Comparison of ENCODE assay signal across 15 cellular contexts in the genomic region with DNA sequence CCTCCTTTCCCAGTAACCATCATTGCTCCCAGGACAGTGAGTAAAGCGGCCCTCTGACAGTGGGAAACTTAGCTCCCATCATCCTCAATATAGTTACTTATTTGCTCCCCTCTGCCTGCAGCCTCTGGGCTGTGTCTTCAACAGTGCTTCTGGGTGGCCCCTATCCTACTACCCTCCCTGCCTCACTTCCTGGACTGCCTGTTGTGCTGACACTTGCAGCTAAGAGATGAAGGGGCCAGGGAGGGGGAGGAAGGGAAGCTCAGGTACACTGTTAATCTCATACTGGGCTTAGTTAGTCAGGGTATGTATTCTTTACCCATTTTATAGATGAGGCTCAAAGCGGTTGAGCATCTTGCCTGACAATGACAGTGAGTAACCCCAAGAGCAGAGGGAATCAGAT. TPM values are rescaled to one million over a fixed set of nuclear protein-coding genes. Genes with fewer than 3 reads are reported as not detected.
DNase-seq lines count a peak whose midpoint lies in the region; ATAC-seq and TF ChIP-seq lines count a peak whose summit lies in the region.
"Had no signal": no experiment of that assay in that cellular context is flagged by ENCODE, and none has a peak within 500 bp of the region (broad histone marks: within the 10 kb centered on the region; RNA-seq: fewer than 3 reads in every experiment).

No MANE protein-coding gene starts in this region.

- H3K9ac ChIP-seq in Loucy (ENCODE audit: low read depth, low read length, poor library complexity, severe bottlenecking) = no peak overlapping the region
- H3K9ac ChIP-seq: BLaER1 treated with 17β-estradiol and CSF1 and Interleukin-3, amounts not matched to agents 10 nM and 100 nM had no signal

- no peaks in the 10 kb centered on the region for H3K79me2 ChIP-seq in Loucy (ENCODE audit: insufficient read depth, low read length)

- H3K36me3 ChIP-seq in Loucy (ENCODE audit: insufficient read depth, low read length) (no peaks in the 10 kb centered on the region), spleen (no peaks in the 10 kb centered on the region)
- H3K36me3 ChIP-seq: BLaER1 treated with 17β-estradiol and CSF1 and Interleukin-3, amounts not matched to agents 10 nM and 100 nM had no signal

- H3K9me2 ChIP-seq in Loucy (replicated peaks; ENCODE audit: low read depth, low read length) = no peaks in the 10 kb centered on the region

- DNase-seq in activated CD8-positive, alpha-beta memory T cell treated with anti-CD3 and anti-CD28 coated beads, Interleukin-2, amount 10 ng/mL, durations not matched to agents 7 days and 5 days = no peak
- DNase-seq in activated CD8-positive, alpha-beta memory T cell treated with anti-CD3 and anti-CD28 coated beads for 24 hours = no peak
- DNase-seq in iPS DF 19.7 (ENCODE audit: low read depth, low spot score) = peak; percentile 42
- DNase-seq in spleen = peak; percentile 14
- no peak for DNase-seq in 8988T
- DNase-seq in HT-29 (ENCODE audit: low spot score) = no peak
- DNase-seq: CD8-positive, alpha-beta memory T cell; DMS79 treated with DMSO at 0.1 percent for 48 hours; NCI-H1105; NCI-H1694 treated with DMSO at 0.1 percent for 48 hours; NCI-H2107; NCI-H526; PC-3 had no signal

- no peaks in the 10 kb centered on the region for H3K9me3 Mint-ChIP-seq in activated CD8-positive, alpha-beta memory T cell treated with anti-CD3 and anti-CD28 coated beads, Interleukin-2, amount 10 ng/mL, durations not matched to agents 7 days and 5 days (ENCODE audit: low read depth)

- no peak overlapping the region for H3K27ac Mint-ChIP-seq in activated CD8-positive, alpha-beta memory T cell treated with anti-CD3 and anti-CD28 coated beads, Interleukin-2, amount 10 ng/mL, durations not matched to agents 7 days and 5 days
- H3K27ac Mint-ChIP-seq: CD8-positive, alpha-beta memory T cell had no signal

- peaks cover 14% of the 10 kb centered on the region for H3K4me1 Mint-ChIP-seq in activated CD8-positive, alpha-beta memory T cell treated with anti-CD3 and anti-CD28 coated beads, Interleukin-2, amount 10 ng/mL, durations not matched to agents 7 days and 5 days

- peak; percentile 27 for ATAC-seq in activated CD8-positive, alpha-beta memory T cell treated with anti-CD3 and anti-CD28 coated beads, Interleukin-2, amount 10 ng/mL, durations not matched to agents 7 days and 5 days
- ATAC-seq: PC-3 had no signal

- TF ChIP-seq CTCF in Loucy (conservative IDR thresholded peaks at IDR 0.05; ENCODE audit: low read length) (no peak), spleen (IDR thresholded peaks at IDR 0.05 in 8 of 11, conservative IDR thresholded peaks at IDR 0.05 in 3 of 11) (no peak)

- H3K36me3 Mint-ChIP-seq in activated CD8-positive, alpha-beta memory T cell treated with anti-CD3 and anti-CD28 coated beads, Interleukin-2, amount 10 ng/mL, durations not matched to agents 7 days and 5 days = no peaks in the 10 kb centered on the region
- H3K36me3 Mint-ChIP-seq: CD8-positive, alpha-beta memory T cell had no signal

- intact Hi-C loops in spleen (cut with DNase I; ENCODE audit: low total_unique reads) = no loop called here

- H3K27me3 ChIP-seq in Loucy (ENCODE audit: insufficient read depth, low read length, poor library complexity, severe bottlenecking) (no peaks in the 10 kb centered on the region), spleen (replicated peaks in 1 of 7) (peaks cover 0 to 13% (median 0%) of the 10 kb centered on the region in 7 donors)
- H3K27me3 ChIP-seq: BLaER1 treated with 17β-estradiol and CSF1 and Interleukin-3, amounts not matched to agents 10 nM and 100 nM had no signal

- H3K9me3 ChIP-seq in Loucy (ENCODE audit: insufficient read depth, low read depth, low read length) (no peaks in the 10 kb centered on the region), spleen (peaks cover 0 to 10% (median 0%) of the 10 kb centered on the region in 8 donors)

- 80 to 86% (median 84%) methylated on average over 2 of the region's 2 CpGs for WGBS in spleen, 5 donors

- H3K4me3 Mint-ChIP-seq in activated CD8-positive, alpha-beta memory T cell treated with anti-CD3 and anti-CD28 coated beads, Interleukin-2, amount 10 ng/mL, durations not matched to agents 7 days and 5 days = no peak overlapping the region
- H3K4me3 Mint-ChIP-seq: CD8-positive, alpha-beta memory T cell had no signal

- peak overlapping the region; percentile 9; the same call in 1 of the 2 replicates for H2AFZ ChIP-seq in Loucy (ENCODE audit: low read length)

- no peak for TF ChIP-seq POLR2A in spleen (IDR thresholded peaks at IDR 0.05)

- H3K27me3 Mint-ChIP-seq in activated CD8-positive, alpha-beta memory T cell treated with anti-CD3 and anti-CD28 coated beads, Interleukin-2, amount 10 ng/mL, durations not matched to agents 7 days and 5 days = peaks cover 17% of the 10 kb centered on the region

- H3K27ac ChIP-seq in spleen = no peak overlapping the region
- H3K27ac ChIP-seq: BLaER1 treated with 17β-estradiol and CSF1 and Interleukin-3, amounts not matched to agents 10 nM and 100 nM had no signal

- peaks cover 5% of the 10 kb centered on the region for H3K4me1 ChIP-seq in Loucy (ENCODE audit: insufficient read depth, low read length, poor library complexity, severe bottlenecking)
- no peaks in the 10 kb centered on the region for H3K4me1 ChIP-seq in spleen

- CTCF ChIA-PET in activated CD8-positive, alpha-beta memory T cell treated with anti-CD3 and anti-CD28 coated beads, Interleukin-2, amount 10 ng/mL, durations not matched to agents 7 days and 5 days (lab: Charles Lee) = interaction anchor here (1.4 kb wide), 2 partner anchors 11 to 46 kb away, joined by 3 to 4 read pairs; no protein-coding TSS in a partner anchor

- H3K4me3 ChIP-seq in Loucy (ENCODE audit: low read length, poor library complexity, severe bottlenecking) (no peak overlapping the region), spleen (no peak overlapping the region)
- H3K4me3 ChIP-seq: BLaER1 treated with 17β-estradiol and CSF1 and Interleukin-3, amounts not matched to agents 10 nM and 100 nM had no signal

- no peaks in the 10 kb centered on the region for H4K20me1 ChIP-seq in Loucy (ENCODE audit: insufficient read depth, low read length, poor library complexity, severe bottlenecking)
- H4K20me1 ChIP-seq: BLaER1 treated with 17β-estradiol and CSF1 and Interleukin-3, amounts not matched to agents 10 nM and 100 nM had no signal

- peak overlapping the region; percentile 1 for H3K4me2 ChIP-seq in Loucy (ENCODE audit: low read depth, low read length, poor library complexity, severe bottlenecking)
- H3K4me2 ChIP-seq: BLaER1 treated with 17β-estradiol and CSF1 and Interleukin-3, amounts not matched to agents 10 nM and 100 nM had no signal

- no peaks in the 10 kb centered on the region for H3F3A ChIP-seq in Loucy (ENCODE audit: low read depth)

RNA-seq across cellular contexts. Expression of gene KCNK5, which starts 27.0 kb away (rescaled TPM):
- 10 to 100 TPM; 19.1 to 30.8 TPM for total RNA-seq in activated CD8-positive, alpha-beta memory T cell treated with anti-CD3 and anti-CD28 coated beads, Interleukin-2, amount 10 ng/mL, durations not matched to agents 7 days and 5 days
- total RNA-seq in spleen = 1 to 10 TPM; 1.5 to 5.9 (median 4.2) TPM
- 1 to 10 TPM in 1 of 3 donors, under 1 TPM in 2; 0.52 to 1.6 (median 0.96) TPM for polyA plus RNA-seq in spleen
- 31.8 and 35.3 TPM in 2 replicates for total RNA-seq in HT-29 (2014; rRNA removed; shearing (Covaris generic))

RNA-seq across cellular contexts. Expression of gene KCNK17, which starts 57.9 kb away (rescaled TPM):
- not detected for total RNA-seq in activated CD8-positive, alpha-beta memory T cell treated with anti-CD3 and anti-CD28 coated beads, Interleukin-2, amount 10 ng/mL, durations not matched to agents 7 days and 5 days
- total RNA-seq in spleen = under 1 TPM in 5 of 7 donors, not detected in 2; 0.42 to 0.98 (median 0.54) TPM
- polyA plus RNA-seq in spleen = under 1 TPM; 0.16 to 0.43 (median 0.36) TPM
- 0.13 TPM in 1 of 2 replicates, not detected in the other for total RNA-seq in HT-29 (2014; rRNA removed; shearing (Covaris generic))
- total RNA-seq: CD8-positive, alpha-beta memory T cell; PC-3 had no signal
- polyA plus RNA-seq: CD8-positive, alpha-beta memory T cell had no signal

Comparison
In these comparisons a context has a peak if more than half of its experiments do, and no peak if none do; other contexts are left out.
1. DNase-seq: peak in iPS DF 19.7 (single experiment) and spleen (single experiment); none in activated CD8-positive, alpha-beta memory T cell treated with anti-CD3 and anti-CD28 coated beads, Interleukin-2, amount 10 ng/mL, durations not matched to agents 7 days and 5 days (single experiment), activated CD8-positive, alpha-beta memory T cell treated with anti-CD3 and anti-CD28 coated beads for 24 hours (single experiment), 8988T (single experiment) and HT-29 (single experiment).